In the genomic region with DNA sequence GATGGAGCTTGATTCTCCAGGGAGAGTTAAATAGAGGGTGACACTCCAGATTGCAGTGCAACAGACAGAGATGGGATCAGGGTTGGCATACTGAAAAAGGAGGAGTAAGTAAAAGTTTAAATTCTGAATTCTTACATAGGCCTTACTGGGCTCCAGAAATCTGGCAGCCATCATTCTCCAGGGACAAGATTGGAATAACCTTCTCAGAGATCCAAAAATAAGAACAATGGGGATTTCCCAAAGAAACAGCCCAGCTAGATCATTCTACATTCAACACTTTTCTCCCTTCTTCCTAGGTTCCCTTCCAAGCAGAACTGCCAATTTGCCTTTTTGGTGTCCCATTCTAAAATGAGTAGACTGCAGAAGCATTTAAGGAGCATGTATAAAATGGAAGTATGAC, we compare ENCODE assay signal across 29 cellular contexts. TPM values are rescaled to one million over a fixed set of nuclear protein-coding genes. Genes with fewer than 3 reads are reported as not detected.
"Had no signal": no experiment of that assay in that cellular context is flagged by ENCODE, and none has a peak within 500 bp of the region (broad histone marks: within the 10 kb centered on the region; RNA-seq: fewer than 3 reads in every experiment).

No MANE protein-coding gene starts in this region.

- DNase-seq: stimulated activated CD4-positive, alpha-beta T cell treated with anti-CD3 and anti-CD28 coated beads, Interleukin-2, amount 100 ng/mL, for 48 hours; stimulated activated CD4-positive, alpha-beta T cell treated with anti-CD3 and anti-CD28 coated beads, Interleukin-4, amount 100 ng/mL, for 1 hour; stimulated activated CD4-positive, alpha-beta T cell treated with anti-CD3 and anti-CD28 coated beads, Interleukin-4, amount 100 ng/mL, for 24 hours; stimulated activated CD4-positive, alpha-beta T cell treated with anti-CD3 and anti-CD28 coated beads, Interleukin-4, amount 100 ng/mL, for 4 hours; stimulated activated CD8-positive, alpha-beta memory T cell treated with anti-CD3 and anti-CD28 coated beads, Interleukin-4, amount 100 ng/mL, for 48 hours; stimulated activated naive B cell treated with anti-CD40 and anti-IgM and Interleukin-4, amounts not matched to agents 10 μg/mL and 1 μg/mL and 100 μg/mL, for 72 hours; stimulated activated naive CD4-positive, alpha-beta T cell; stimulated activated naive CD4-positive, alpha-beta T cell treated with Interleukin-2 at 50 U/mL for 16 hours; stimulated activated naive CD8-positive, alpha-beta T cell treated with anti-CD3 and anti-CD28 coated beads, Interleukin-15, amount 100 ng/mL, for 72 hours; stimulated activated naive CD8-positive, alpha-beta T cell treated with anti-CD3 and anti-CD28 coated beads, Interleukin-15, Interleukin-2, amounts not matched to agents 100 U/mL and 50 U/mL, for 24 hours; stomach; substantia nigra; testis; thyroid gland; tibial artery; transverse colon; trophoblast cell; upper lobe of left lung; upper lobe of right lung; uterus had no signal

- ATAC-seq: stimulated activated effector memory CD8-positive, alpha-beta T cell treated with anti-CD3 and anti-CD28 coated beads, Interleukin-12 subunit alpha, Interleukin-12 subunit beta, amount 100 ng/mL, for 72 hours; stimulated activated naive B cell treated with anti-CD40 and anti-IgM and Interleukin-4, amounts not matched to agents 10 μg/mL and 1 μg/mL and 100 μg/mL, for 72 hours; stimulated activated naive CD8-positive, alpha-beta T cell treated with anti-CD3 and anti-CD28 coated beads, Interleukin-15, amount 100 ng/mL, for 72 hours; stimulated activated naive CD8-positive, alpha-beta T cell treated with anti-CD3 and anti-CD28 coated beads, Interleukin-15, Interleukin-2, amounts not matched to agents 100 U/mL and 50 U/mL, for 24 hours; upper lobe of right lung had no signal

- H3K27ac ChIP-seq: stomach, suprapubic skin, testis, thoracic aorta, thyroid gland, tibial artery, tibial nerve, transverse colon, upper lobe of left lung, upper lobe of right lung, uterus, vagina had no signal

- H3K27me3 ChIP-seq: stomach, suprapubic skin, testis, thyroid gland, tibial artery, tibial nerve, transverse colon, upper lobe of left lung, upper lobe of right lung, uterus, vagina had no signal

- H3K36me3 ChIP-seq: stomach, suprapubic skin, thoracic aorta, thyroid gland, tibial artery, tibial nerve, transverse colon, upper lobe of left lung, upper lobe of right lung, uterus, vagina had no signal

- H3K4me1 ChIP-seq: stomach, testis, thyroid gland, tibial artery, tibial nerve, transverse colon, upper lobe of left lung, upper lobe of right lung, uterus, vagina had no signal

- H3K4me3 ChIP-seq: stomach, suprapubic skin, testis, thoracic aorta, thyroid gland, tibial artery, tibial nerve, transverse colon, upper lobe of left lung, upper lobe of right lung, uterus, vagina had no signal

- H3K9me3 ChIP-seq: stomach, suprapubic skin, testis, thoracic aorta, thyroid gland, tibial artery, tibial nerve, transverse colon, upper lobe of left lung, upper lobe of right lung, uterus, vagina had no signal

RNA-seq across cellular contexts. Expression of gene SERPINB2, which starts 14.9 kb away (rescaled TPM):
- total RNA-seq: testis, tibial nerve, ureter, urinary bladder had no signal
- polyA plus RNA-seq: urinary bladder had no signal

RNA-seq across cellular contexts. Expression of gene SERPINB10, which starts 35.2 kb away (rescaled TPM):
- total RNA-seq: subcutaneous adipose tissue, temporal lobe, testis, thoracic aorta, thyroid gland, transverse colon, upper lobe of right lung, ureter, uterus had no signal
- polyA plus RNA-seq: urinary bladder had no signal
